ENCODE assay signal across 8 cellular contexts in genomic region chr2:220159738-220160137, GRCh38.
"Had no signal": no experiment of that assay in that cellular context is flagged by ENCODE, and none has a peak within 500 bp of the region (broad histone marks: within the 10 kb centered on the region; RNA-seq: fewer than 3 reads in every experiment).

No MANE protein-coding gene starts in this region.

- ATAC-seq: GM12878 had no signal

- H3K4me3 ChIP-seq: GM12878 had no signal

- DNase-seq: GDM1, GF-D8 had no signal

- FAIRE-seq: G401.6, GM12878, GM12891, GM12892, GM18507, GM19239 had no signal
